ENCODE assay signal across 23 cellular contexts in the genomic region with DNA sequence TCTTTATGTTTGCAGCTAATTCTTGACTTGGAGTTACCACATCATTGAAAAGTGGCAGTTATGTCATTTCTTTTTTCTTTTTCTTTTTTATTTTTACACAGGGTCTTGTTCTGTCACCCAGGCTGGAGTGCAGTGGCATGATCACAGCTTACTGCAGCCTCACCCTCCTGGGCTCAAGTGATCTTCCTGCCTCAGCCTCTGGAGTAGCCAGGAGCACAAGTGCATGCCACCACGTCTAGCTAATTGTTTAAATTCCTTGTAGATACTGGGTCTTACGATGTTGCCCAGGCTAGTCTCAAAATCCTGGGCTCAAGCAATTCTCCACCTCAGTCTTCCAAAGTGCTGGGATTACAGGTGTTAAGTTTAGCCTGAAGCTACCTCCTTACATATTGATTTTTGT. TPM values are rescaled to one million over a fixed set of nuclear protein-coding genes. Genes with fewer than 3 reads are reported as not detected.
"Had no signal": no experiment of that assay in that cellular context is flagged by ENCODE, and none has a peak within 500 bp of the region (broad histone marks: within the 10 kb centered on the region; RNA-seq: fewer than 3 reads in every experiment).

No MANE protein-coding gene starts in this region.

- H3K27ac Mint-ChIP-seq: IgD-negative memory B cell had no signal

- DNase-seq: Kasumi-1, MM.1S, NCI-H1092 treated with DMSO at 0.1 percent for 48 hours, NCI-H1436, NCI-H187, NCI-H2029, NCI-H2081 treated with DMSO at 0.1 percent for 48 hours, NCI-H2171, NCI-H226, NCI-H446, NCI-H510A, NCI-H524 treated with DMSO at 0.1 percent for 48 hours, NCI-H69, NCI-H774, Right ventricle myocardium superior, RPMI8226, SIG-M5 had no signal

- H3K9ac ChIP-seq: KMS-11 had no signal

- H3K4me1 Mint-ChIP-seq: IgD-negative memory B cell had no signal

- H3K27ac ChIP-seq: HL-60, KMS-11, SJSA1, SK-N-MC had no signal

- H3K27me3 ChIP-seq: SJSA1 had no signal

- ATAC-seq: K562 had no signal

- H3K36me3 Mint-ChIP-seq: IgD-negative memory B cell had no signal

- H3K4me1 ChIP-seq: SJSA1 had no signal

- H3K36me3 ChIP-seq: SJSA1 had no signal

- H3K4me3 ChIP-seq: K562, SJSA1, SK-N-MC had no signal

- H3K4me2 ChIP-seq: KMS-11 had no signal

- H3K9me3 ChIP-seq: SJSA1 had no signal

- H3K4me3 Mint-ChIP-seq: IgD-negative memory B cell had no signal

RNA-seq across cellular contexts. Expression of gene KANK4, which starts 52.1 kb away (rescaled TPM):
- total RNA-seq: K562, SJSA1 had no signal
- polyA plus RNA-seq: IgD-negative memory B cell, K562 had no signal
